ENCODE assay signal across 16 cellular contexts in genomic region chr20:36400901-36401300, GRCh38.
"Had no signal": no experiment of that assay in that cellular context is flagged by ENCODE, and none has a peak within 500 bp of the region (broad histone marks: within the 10 kb centered on the region; RNA-seq: fewer than 3 reads in every experiment).

No MANE protein-coding gene starts in this region.

- H3K4me1 ChIP-seq: gastroesophageal sphincter had no signal

- H3K27ac Mint-ChIP-seq: activated CD4-positive, alpha-beta memory T cell treated with anti-CD3 and anti-CD28 coated beads for 36 hours; activated CD4-positive, alpha-beta T cell treated with anti-CD3 and anti-CD28 coated beads for 36 hours; activated CD8-positive, alpha-beta memory T cell treated with anti-CD3 and anti-CD28 coated beads, Interleukin-2, amount 10 ng/mL, durations not matched to agents 7 days and 5 days; activated naive CD4-positive, alpha-beta T cell treated with anti-CD3 and anti-CD28 coated beads, Interleukin-2, amount 10 ng/mL, durations not matched to agents 7 days and 5 days; activated T-helper 2 cell treated with anti-CD3 and anti-CD28 coated beads, Interferon-gamma antibody, Interleukin-2, Interleukin-4, amounts not matched to agents 10 μg/mL and 5 μg/mL and 100 μg/mL, durations not matched to agents 14 hours and 24 hours and 36 hours; natural killer cell treated with Interleukin-12 subunit alpha and Interleukin-12 subunit beta and Interleukin-15 and Interleukin-18, amount 100 ng/mL, for 72 hours; stimulated activated effector memory CD8-positive, alpha-beta T cell treated with anti-CD3 and anti-CD28 coated beads, Interleukin-12 subunit alpha, Interleukin-12 subunit beta, amount 100 ng/mL, for 72 hours had no signal

- H3K27me3 ChIP-seq: dorsolateral prefrontal cortex had no signal

- H3K4me3 ChIP-seq: gastroesophageal sphincter had no signal

- H3K27ac ChIP-seq: gastroesophageal sphincter, WERI-Rb-1 had no signal

- H3K36me3 ChIP-seq: gastroesophageal sphincter, WERI-Rb-1 had no signal

- DNase-seq: activated CD4-positive, alpha-beta memory T cell treated with anti-CD3 and anti-CD28 coated beads for 36 hours; activated CD4-positive, alpha-beta T cell treated with anti-CD3 and anti-CD28 coated beads for 36 hours; activated CD8-positive, alpha-beta memory T cell treated with anti-CD3 and anti-CD28 coated beads, Interleukin-2, amount 10 ng/mL, durations not matched to agents 7 days and 5 days; activated naive CD4-positive, alpha-beta T cell treated with anti-CD3 and anti-CD28 coated beads, Interleukin-2, amount 10 ng/mL, durations not matched to agents 7 days and 5 days; activated T-cell treated with anti-CD3 and anti-CD28 coated beads, Interleukin-2, amount 50 U/mL, for 1 hour; dorsolateral prefrontal cortex; left ventricle myocardium superior; mesenchymal stem cell; retina; stimulated activated CD4-positive, alpha-beta T cell treated with anti-CD3 and anti-CD28 coated beads, Interleukin-12 subunit alpha, Interleukin-12 subunit beta, amount 100 ng/mL, for 4 hours; stimulated activated CD4-positive, alpha-beta T cell treated with anti-CD3 and anti-CD28 coated beads, Interleukin-2, amount 100 ng/mL, for 24 hours; WERI-Rb-1 had no signal

- H3K4me1 Mint-ChIP-seq: activated CD4-positive, alpha-beta T cell treated with anti-CD3 and anti-CD28 coated beads for 36 hours; activated CD8-positive, alpha-beta memory T cell treated with anti-CD3 and anti-CD28 coated beads, Interleukin-2, amount 10 ng/mL, durations not matched to agents 7 days and 5 days; activated naive CD4-positive, alpha-beta T cell treated with anti-CD3 and anti-CD28 coated beads, Interleukin-2, amount 10 ng/mL, durations not matched to agents 7 days and 5 days had no signal

- H3K4me3 Mint-ChIP-seq: activated CD4-positive, alpha-beta memory T cell treated with anti-CD3 and anti-CD28 coated beads for 36 hours; activated CD4-positive, alpha-beta T cell treated with anti-CD3 and anti-CD28 coated beads for 36 hours; activated CD8-positive, alpha-beta memory T cell treated with anti-CD3 and anti-CD28 coated beads, Interleukin-2, amount 10 ng/mL, durations not matched to agents 7 days and 5 days; activated naive CD4-positive, alpha-beta T cell treated with anti-CD3 and anti-CD28 coated beads, Interleukin-2, amount 10 ng/mL, durations not matched to agents 7 days and 5 days; natural killer cell treated with Interleukin-12 subunit alpha and Interleukin-12 subunit beta and Interleukin-15 and Interleukin-18, amount 100 ng/mL, for 72 hours; stimulated activated effector memory CD8-positive, alpha-beta T cell treated with anti-CD3 and anti-CD28 coated beads, Interleukin-12 subunit alpha, Interleukin-12 subunit beta, amount 100 ng/mL, for 72 hours had no signal

- ATAC-seq: activated CD4-positive, alpha-beta T cell treated with anti-CD3 and anti-CD28 coated beads for 36 hours; activated CD8-positive, alpha-beta memory T cell treated with anti-CD3 and anti-CD28 coated beads, Interleukin-2, amount 10 ng/mL, durations not matched to agents 7 days and 5 days; gastroesophageal sphincter; left ventricle myocardium superior; natural killer cell treated with Interleukin-12 subunit alpha and Interleukin-12 subunit beta and Interleukin-15 and Interleukin-18, amount 100 ng/mL, for 72 hours; stimulated activated effector memory CD8-positive, alpha-beta T cell treated with anti-CD3 and anti-CD28 coated beads, Interleukin-12 subunit alpha, Interleukin-12 subunit beta, amount 100 ng/mL, for 72 hours had no signal

- H3K36me3 Mint-ChIP-seq: activated CD4-positive, alpha-beta memory T cell treated with anti-CD3 and anti-CD28 coated beads for 36 hours; activated CD8-positive, alpha-beta memory T cell treated with anti-CD3 and anti-CD28 coated beads, Interleukin-2, amount 10 ng/mL, durations not matched to agents 7 days and 5 days; activated naive CD4-positive, alpha-beta T cell treated with anti-CD3 and anti-CD28 coated beads, Interleukin-2, amount 10 ng/mL, durations not matched to agents 7 days and 5 days; natural killer cell treated with Interleukin-12 subunit alpha and Interleukin-12 subunit beta and Interleukin-15 and Interleukin-18, amount 100 ng/mL, for 72 hours; stimulated activated effector memory CD8-positive, alpha-beta T cell treated with anti-CD3 and anti-CD28 coated beads, Interleukin-12 subunit alpha, Interleukin-12 subunit beta, amount 100 ng/mL, for 72 hours had no signal
